14 cellular contexts compared by ENCODE assay signal in genomic region chr20:38343107-38343797, GRCh38. TPM values are rescaled to one million over a fixed set of nuclear protein-coding genes. Genes with fewer than 3 reads are reported as not detected.
A peak's percentile ranks its signal among the peaks of the same experiment; 100 is the strongest.
DNase-seq lines count a peak whose midpoint lies in the region; ATAC-seq, FAIRE-seq and TF ChIP-seq lines count a peak whose summit lies in the region.
"Had no signal": no experiment of that assay in that cellular context is flagged by ENCODE, and none has a peak within 500 bp of the region (broad histone marks: within the 10 kb centered on the region; RNA-seq: fewer than 3 reads in every experiment).

No MANE protein-coding gene starts in this region.

- H3K4me1 ChIP-seq in endothelial cell of umbilical vein (ENCODE audit: control insufficient read depth, extremely low read depth, insufficient read depth, low read length) (no peaks in the 10 kb centered on the region), GM23248 (ENCODE audit: insufficient read depth) (no peaks in the 10 kb centered on the region)

- dilution Hi-C loops in endothelial cell of umbilical vein (cut with MboI; ENCODE audit: extremely low pct_ligation_motif_present, low sequenced_read_pairs) = no loop called here

- FAIRE-seq in endothelial cell of umbilical vein (lab: Jason Lieb, UNC) = no peak

- H3K36me3 Mint-ChIP-seq in nephron progenitor cell (ENCODE audit: low read depth) (no peaks in the 10 kb centered on the region), progenitor cell of endocrine pancreas (ENCODE audit: insufficient read depth) (no peaks in the 10 kb centered on the region)
- H3K36me3 Mint-ChIP-seq in activated T-helper 1 cell treated with anti-CD3 and anti-CD28 coated beads, Interleukin-12 subunit alpha, Interleukin-12 subunit beta, Interleukin-2, Interleukin-4 antibody, amounts not matched to agents 30 ng/mL and 10 ng/mL and 1 ng/mL, durations not matched to agents 14 hours and 24 hours and 36 hours (ENCODE audit: low read depth) = no peaks in the 10 kb centered on the region
- H3K36me3 Mint-ChIP-seq: stimulated activated effector memory CD8-positive, alpha-beta T cell treated with anti-CD3 and anti-CD28 coated beads, Interleukin-12 subunit alpha, Interleukin-12 subunit beta, amount 100 ng/mL, for 72 hours had no signal

- H3K27me3 Mint-ChIP-seq in nephron progenitor cell (ENCODE audit: low read depth, poor library complexity) (peaks cover 6% of the 10 kb centered on the region), progenitor cell of endocrine pancreas (peaks cover 4% of the 10 kb centered on the region)
- H3K27me3 Mint-ChIP-seq in activated T-helper 1 cell treated with anti-CD3 and anti-CD28 coated beads, Interleukin-12 subunit alpha, Interleukin-12 subunit beta, Interleukin-2, Interleukin-4 antibody, amounts not matched to agents 30 ng/mL and 10 ng/mL and 1 ng/mL, durations not matched to agents 14 hours and 24 hours and 36 hours (ENCODE audit: insufficient read depth) = peaks cover 2% of the 10 kb centered on the region

- CTCF ChIA-PET in endothelial cell of umbilical vein (lab: Charles Lee) = interaction anchor here (0.8 kb wide), 1 partner anchor 65 kb away, joined by 3 read pairs; no protein-coding TSS in a partner anchor

- H3F3A ChIP-seq in GM23248 (ENCODE audit: insufficient read depth) = no peaks in the 10 kb centered on the region

- TF ChIP-seq POLR2A in endothelial cell of umbilical vein (IDR thresholded peaks at IDR 0.05; ENCODE audit: low read depth, low read length) = no peak

- no peak overlapping the region for H3K4me3 Mint-ChIP-seq in nephron progenitor cell
- H3K4me3 Mint-ChIP-seq in activated T-helper 1 cell treated with anti-CD3 and anti-CD28 coated beads, Interleukin-12 subunit alpha, Interleukin-12 subunit beta, Interleukin-2, Interleukin-4 antibody, amounts not matched to agents 30 ng/mL and 10 ng/mL and 1 ng/mL, durations not matched to agents 14 hours and 24 hours and 36 hours = no peak overlapping the region
- no peak overlapping the region for H3K4me3 Mint-ChIP-seq in progenitor cell of endocrine pancreas (ENCODE audit: low read depth)
- H3K4me3 Mint-ChIP-seq: stimulated activated effector memory CD8-positive, alpha-beta T cell treated with anti-CD3 and anti-CD28 coated beads, Interleukin-12 subunit alpha, Interleukin-12 subunit beta, amount 100 ng/mL, for 72 hours had no signal

- ATAC-seq in Right ventricle myocardium superior (ENCODE audit: poor library complexity) = peak; percentile 28
- ATAC-seq: stimulated activated effector memory CD8-positive, alpha-beta T cell treated with anti-CD3 and anti-CD28 coated beads, Interleukin-12 subunit alpha, Interleukin-12 subunit beta, amount 100 ng/mL, for 72 hours had no signal

- intact Hi-C loops in Right ventricle myocardium superior (cut with DNase I) (no loop called here), cardiac septum (cut with DNase I) (loop anchor here (5.0 kb wide), 1 partner anchor 64 kb away; no protein-coding TSS in a partner anchor), endothelial cell of umbilical vein (cut with micrococcal nuclease) (no loop called here)
- intact Hi-C loops in activated T-helper 1 cell treated with anti-CD3 and anti-CD28 coated beads, Interleukin-12 subunit alpha, Interleukin-12 subunit beta, Interleukin-2, Interleukin-4 antibody, amounts not matched to agents 30 ng/mL and 10 ng/mL and 1 ng/mL, durations not matched to agents 14 hours and 24 hours and 36 hours (cut with micrococcal nuclease) = no loop called here

- H4K20me1 ChIP-seq in endothelial cell of umbilical vein (replicated peaks; ENCODE audit: control insufficient read depth, extremely low read depth, insufficient read depth, low read length) = no peaks in the 10 kb centered on the region
- H4K20me1 ChIP-seq in GM23248 (ENCODE audit: insufficient read depth) = no peaks in the 10 kb centered on the region

- H3K4me1 Mint-ChIP-seq in nephron progenitor cell (peaks cover 32% of the 10 kb centered on the region), progenitor cell of endocrine pancreas (ENCODE audit: low read depth) (peaks cover 5% of the 10 kb centered on the region)
- H3K4me1 Mint-ChIP-seq in activated T-helper 1 cell treated with anti-CD3 and anti-CD28 coated beads, Interleukin-12 subunit alpha, Interleukin-12 subunit beta, Interleukin-2, Interleukin-4 antibody, amounts not matched to agents 30 ng/mL and 10 ng/mL and 1 ng/mL, durations not matched to agents 14 hours and 24 hours and 36 hours (ENCODE audit: low read depth) = no peaks in the 10 kb centered on the region
- H3K4me1 Mint-ChIP-seq: stimulated activated effector memory CD8-positive, alpha-beta T cell treated with anti-CD3 and anti-CD28 coated beads, Interleukin-12 subunit alpha, Interleukin-12 subunit beta, amount 100 ng/mL, for 72 hours had no signal

- H3K79me2 ChIP-seq in endothelial cell of umbilical vein (ENCODE audit: control insufficient read depth, insufficient read depth, low read length) (no peaks in the 10 kb centered on the region), GM23248 (ENCODE audit: insufficient read depth) (no peaks in the 10 kb centered on the region)

- H3K9me2 ChIP-seq in GM23248 (ENCODE audit: insufficient read depth) = no peaks in the 10 kb centered on the region

- H3K27ac ChIP-seq in endothelial cell of umbilical vein (ENCODE audit: insufficient read depth, low read depth, low read length) (no peak overlapping the region), GM23248 (no peak overlapping the region)
- H3K27ac ChIP-seq: cardiac muscle cell, PC-9 had no signal

- no TSS peak for BruUV-seq in endothelial cell of umbilical vein (replicated peaks; lab: Mats Ljungman, UMichigan)

- H3K36me3 ChIP-seq in endothelial cell of umbilical vein (ENCODE audit: control insufficient read depth in 2 of 2, extremely low read depth in 1 of 2, insufficient read depth in 2 of 2, low read length in 2 of 2) (no peaks in the 10 kb centered on the region), GM23248 (ENCODE audit: low read depth) (no peaks in the 10 kb centered on the region)
- H3K36me3 ChIP-seq: cardiac muscle cell had no signal

- WGBS in GM23248 (ENCODE audit: low coverage in 1 of 2, low lambda C conversion rate in 2 of 2, missing lambda C conversion rate in 2 of 2), 2 experiments = 57 to 58% methylated on average over 18 to 19 of the region's 19 CpGs

- POLR2A ChIA-PET in endothelial cell of umbilical vein (lab: Charles Lee) = no interaction called here

- DNase-seq in Right ventricle myocardium superior (peak; percentile 53), cardiac septum (ENCODE audit: low spot score) (no peak), endothelial cell of umbilical vein (ENCODE audit: low read depth, low spot score) (peak; percentile 12), nephron progenitor cell (no peak), progenitor cell of endocrine pancreas (ENCODE audit: low spot score, unreplicated experiment) (no peak), GM23248 (no peak), NK-92 (lab: John Stamatoyannopoulos, UW; ENCODE audit: unreplicated experiment) (no peak)
- no peak for DNase-seq in activated T-helper 1 cell treated with anti-CD3 and anti-CD28 coated beads, Interleukin-12 subunit alpha, Interleukin-12 subunit beta, Interleukin-2, Interleukin-4 antibody, amounts not matched to agents 30 ng/mL and 10 ng/mL and 1 ng/mL, durations not matched to agents 14 hours and 24 hours and 36 hours (ENCODE audit: low spot score)
- DNase-seq: foreskin melanocyte, midbrain, NCI-H1092, PC-9 had no signal

- H2AFZ ChIP-seq in endothelial cell of umbilical vein (ENCODE audit: low read depth, low read length) = no peak overlapping the region
- no peak overlapping the region for H2AFZ ChIP-seq in GM23248
- H2AFZ ChIP-seq: PC-9 had no signal

- H3K4me2 ChIP-seq in endothelial cell of umbilical vein (ENCODE audit: insufficient read depth, low read length) (no peak overlapping the region), GM23248 (ENCODE audit: unreplicated experiment) (no peak overlapping the region)
- H3K4me2 ChIP-seq: PC-9 had no signal

- no peaks in the 10 kb centered on the region for H3K9me3 ChIP-seq in endothelial cell of umbilical vein (replicated peaks; ENCODE audit: control insufficient read depth, insufficient read depth, low read length)
- H3K9me3 ChIP-seq in GM23248 (ENCODE audit: low read depth) = no peaks in the 10 kb centered on the region

- H3K9me1 ChIP-seq in endothelial cell of umbilical vein (replicated peaks; ENCODE audit: control insufficient read depth, extremely low read depth, insufficient read depth, low read length) = no peaks in the 10 kb centered on the region

- H3K27ac Mint-ChIP-seq in nephron progenitor cell (peak overlapping the region; percentile 65), progenitor cell of endocrine pancreas (no peak overlapping the region)
- H3K27ac Mint-ChIP-seq in activated T-helper 1 cell treated with anti-CD3 and anti-CD28 coated beads, Interleukin-12 subunit alpha, Interleukin-12 subunit beta, Interleukin-2, Interleukin-4 antibody, amounts not matched to agents 30 ng/mL and 10 ng/mL and 1 ng/mL, durations not matched to agents 14 hours and 24 hours and 36 hours = no peak overlapping the region
- H3K27ac Mint-ChIP-seq: stimulated activated effector memory CD8-positive, alpha-beta T cell treated with anti-CD3 and anti-CD28 coated beads, Interleukin-12 subunit alpha, Interleukin-12 subunit beta, amount 100 ng/mL, for 72 hours had no signal

- TF ChIP-seq CTCF in endothelial cell of umbilical vein (IDR thresholded peaks at IDR 0.05; ENCODE audit: extremely low read depth in 1 of 2, insufficient read depth in 1 of 2, low read depth in 1 of 2, low read length in 2 of 2) (no peak), nephron progenitor cell (IDR thresholded peaks at IDR 0.05) (no peak), progenitor cell of endocrine pancreas (IDR thresholded peaks at IDR 0.05; ENCODE audit: unreplicated experiment) (no peak)

- H3K9me3 Mint-ChIP-seq in nephron progenitor cell (peaks cover under 1% of the 10 kb centered on the region), progenitor cell of endocrine pancreas (ENCODE audit: low read depth) (no peaks in the 10 kb centered on the region)
- H3K9me3 Mint-ChIP-seq in activated T-helper 1 cell treated with anti-CD3 and anti-CD28 coated beads, Interleukin-12 subunit alpha, Interleukin-12 subunit beta, Interleukin-2, Interleukin-4 antibody, amounts not matched to agents 30 ng/mL and 10 ng/mL and 1 ng/mL, durations not matched to agents 14 hours and 24 hours and 36 hours = peaks cover under 1% of the 10 kb centered on the region

- H3K9ac ChIP-seq in endothelial cell of umbilical vein (replicated peaks; ENCODE audit: extremely low read depth, insufficient read depth, low read length) (no peak overlapping the region), GM23248 (no peak overlapping the region)

- peaks cover 0 to 3% of the 10 kb centered on the region in 2 experiments for H3K27me3 ChIP-seq in endothelial cell of umbilical vein (ENCODE audit: control insufficient read depth in 2 of 2, insufficient read depth in 2 of 2, low read length in 2 of 2)
- peaks cover 42% of the 10 kb centered on the region for H3K27me3 ChIP-seq in GM23248 (replicated peaks; ENCODE audit: insufficient read depth)
- H3K27me3 ChIP-seq: cardiac muscle cell had no signal

- in situ Hi-C loops in GM23248 (cut with MboI) = no loop called here

- H3K4me3 ChIP-seq in endothelial cell of umbilical vein (replicated peaks in 1 of 3; ENCODE audit: insufficient read depth in 1 of 3, low read depth in 1 of 3, low read length in 3 of 3) (no peak overlapping the region), GM23248 (no peak overlapping the region)
- H3K4me3 ChIP-seq: cardiac muscle cell, PC-9 had no signal

RNA-seq across cellular contexts. Expression of gene LBP, which starts 3.0 kb away (rescaled TPM):
- total RNA-seq in Right ventricle myocardium superior (not detected), cardiac septum (0.11 TPM), endothelial cell of umbilical vein (not detected in 2 replicates), progenitor cell of endocrine pancreas (not detected in 2 replicates)
- polyA plus RNA-seq in endothelial cell of umbilical vein (0.03 TPM in 1 of 2 replicates, not detected in the other), GM23248 (2016; fragmentation: Nextera tagmentation; extraction: Ambion mirVana) (not detected in 2 replicates)
- 0.06 TPM in 1 of 2 replicates, not detected in the other for polyA plus RNA-seq in endothelial cell of umbilical vein (2011; cell fraction: cytosol; rRNA removed)
- not detected in 2 replicates for polyA plus RNA-seq in endothelial cell of umbilical vein (2011; cell fraction: nucleus; rRNA removed)
- 0.10 TPM in 1 of 2 replicates, not detected in the other for polyA plus RNA-seq in endothelial cell of umbilical vein (2012)
- polyA minus RNA-seq in endothelial cell of umbilical vein = 0.39 TPM in 1 of 2 replicates, not detected in the other
- not detected for polyA minus RNA-seq in endothelial cell of umbilical vein (2011; cell fraction: cytosol; rRNA and poly(A)+ RNA removed)
- polyA minus RNA-seq in endothelial cell of umbilical vein (2011; cell fraction: nucleus; rRNA and poly(A)+ RNA removed) = not detected in 2 replicates
- total RNA-seq in activated T-helper 1 cell treated with anti-CD3 and anti-CD28 coated beads, Interleukin-12 subunit alpha, Interleukin-12 subunit beta, Interleukin-2, Interleukin-4 antibody, amounts not matched to agents 30 ng/mL and 10 ng/mL and 1 ng/mL, durations not matched to agents 14 hours and 24 hours and 36 hours = not detected in 2 replicates
- not detected in 2 replicates for total RNA-seq in GM23248 (2014; rRNA removed; shearing (Covaris generic))
- total RNA-seq: cardiac muscle cell, PC-9 had no signal
- polyA plus RNA-seq: cardiac muscle cell had no signal

RNA-seq across cellular contexts. Expression of gene BPI, which starts 39.3 kb away (rescaled TPM):
- total RNA-seq in Right ventricle myocardium superior = 0.11 TPM
- 0.40 TPM for total RNA-seq in cardiac septum
- total RNA-seq in endothelial cell of umbilical vein = not detected in 2 replicates
- not detected in 2 replicates for polyA plus RNA-seq in endothelial cell of umbilical vein
- not detected in 2 replicates for polyA plus RNA-seq in endothelial cell of umbilical vein (2011; cell fraction: cytosol; rRNA removed)
- polyA plus RNA-seq in endothelial cell of umbilical vein (2011; cell fraction: nucleus; rRNA removed) = not detected in 2 replicates
- not detected in 2 replicates for polyA plus RNA-seq in endothelial cell of umbilical vein (2012)
- not detected in 2 replicates for polyA minus RNA-seq in endothelial cell of umbilical vein
- polyA minus RNA-seq in endothelial cell of umbilical vein (2011; cell fraction: cytosol; rRNA and poly(A)+ RNA removed) = not detected
- not detected in 2 replicates for polyA minus RNA-seq in endothelial cell of umbilical vein (2011; cell fraction: nucleus; rRNA and poly(A)+ RNA removed)
- total RNA-seq in activated T-helper 1 cell treated with anti-CD3 and anti-CD28 coated beads, Interleukin-12 subunit alpha, Interleukin-12 subunit beta, Interleukin-2, Interleukin-4 antibody, amounts not matched to agents 30 ng/mL and 10 ng/mL and 1 ng/mL, durations not matched to agents 14 hours and 24 hours and 36 hours = not detected in 2 replicates
- not detected in 2 replicates for total RNA-seq in progenitor cell of endocrine pancreas
- total RNA-seq in GM23248 (2014; rRNA removed; shearing (Covaris generic)) = not detected in 2 replicates
- polyA plus RNA-seq in GM23248 (2016; fragmentation: Nextera tagmentation; extraction: Ambion mirVana) = 0.10 TPM in 1 of 2 replicates, not detected in the other
- total RNA-seq: cardiac muscle cell, PC-9 had no signal
- polyA plus RNA-seq: cardiac muscle cell had no signal

Comparison
In these comparisons a context has a peak if more than half of its experiments do, and no peak if none do; other contexts are left out.
1. DNase-seq: peak in Right ventricle myocardium superior (single experiment) and endothelial cell of umbilical vein (single experiment); none in cardiac septum (single experiment), nephron progenitor cell (single experiment), activated T-helper 1 cell treated with anti-CD3 and anti-CD28 coated beads, Interleukin-12 subunit alpha, Interleukin-12 subunit beta, Interleukin-2, Interleukin-4 antibody, amounts not matched to agents 30 ng/mL and 10 ng/mL and 1 ng/mL, durations not matched to agents 14 hours and 24 hours and 36 hours (single experiment), progenitor cell of endocrine pancreas (single experiment), GM23248 (single experiment) and NK-92 (single experiment).